ENCODE assay signal across 7 cellular contexts in the genomic region with DNA sequence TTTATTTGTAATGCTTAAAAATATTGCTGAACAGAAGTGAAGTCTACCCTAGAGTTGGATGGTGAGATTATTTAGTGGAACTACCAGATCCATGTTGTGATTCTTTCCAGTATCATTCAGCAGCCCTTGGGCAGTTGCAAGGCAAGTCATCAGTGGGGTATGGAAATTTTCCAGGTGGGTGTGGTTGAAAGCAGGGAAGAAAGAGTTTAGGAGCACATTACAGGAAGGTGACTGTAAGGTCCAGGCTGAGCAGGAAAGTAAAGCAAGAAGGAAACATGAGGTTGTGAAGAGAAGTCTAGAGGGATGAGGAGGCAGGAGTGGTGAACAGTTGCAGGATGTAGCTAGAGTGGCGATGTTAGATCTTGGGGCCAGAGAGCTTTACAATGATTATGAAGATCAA.
DNase-seq lines count a peak whose midpoint lies in the region; TF ChIP-seq lines count a peak whose summit lies in the region.
"Not testable (repeated sequence)": the region's sequence is repeated elsewhere in the genome, so short reads cannot be mapped to it uniquely, and the experiment has no call there.

No MANE protein-coding gene starts in this region.

- H3K79me2 ChIP-seq in mammary epithelial cell (ENCODE audit: insufficient read depth, low read length) = not testable (repeated sequence)

- H2AFZ ChIP-seq in mammary epithelial cell (ENCODE audit: low read depth, low read length) = not testable (repeated sequence)

- not testable (repeated sequence) for BruUV-seq in mammary epithelial cell (replicated peaks; lab: Mats Ljungman, UMichigan)

- H3K9ac ChIP-seq in mammary epithelial cell (ENCODE audit: insufficient read depth, low read length) = not testable (repeated sequence)

- H4K20me1 ChIP-seq in mammary epithelial cell (ENCODE audit: insufficient read depth, low read length) = not testable (repeated sequence)

- DNase-seq in EH (ENCODE audit: low read depth) (peak; percentile 16), GM04504 (ENCODE audit: low read depth) (peak; percentile 3), NCI-H226 (peak; percentile 57), mammary epithelial cell (peak; percentile 62), fibroblast of mammary gland (ENCODE audit: low read depth) (peak; percentile 4), kidney tubule cell (ENCODE audit: low spot score) (peak; percentile 4), stromal cell of bone marrow (ENCODE audit: low read depth) (peak; percentile 3)

- H3K27me3 ChIP-seq in mammary epithelial cell (ENCODE audit: insufficient read depth, low read length) = not testable (repeated sequence)

- intact Hi-C loops in mammary epithelial cell (cut with micrococcal nuclease) = not testable (repeated sequence)

- H3K4me1 ChIP-seq in mammary epithelial cell (ENCODE audit: insufficient read depth, low read length) = not testable (repeated sequence)

- TF ChIP-seq CTCF in mammary epithelial cell (conservative IDR thresholded peaks at IDR 0.05 in 1 of 2, IDR thresholded peaks at IDR 0.05 in 1 of 2; ENCODE audit: extremely low read depth in 1 of 2, insufficient read depth in 1 of 2, low read depth in 1 of 2, low read length in 2 of 2); fibroblast of mammary gland (conservative IDR thresholded peaks at IDR 0.05; ENCODE audit: control insufficient read depth, insufficient read depth, low read depth, low read length): not testable (repeated sequence)

- H3K4me3 ChIP-seq in mammary epithelial cell (replicated peaks in 1 of 3; ENCODE audit: insufficient read depth in 1 of 3, low read depth in 2 of 3, low read length in 3 of 3); fibroblast of mammary gland (ENCODE audit: control insufficient read depth, low read depth, low read length): not testable (repeated sequence)

- not testable (repeated sequence) for H3K9me3 ChIP-seq in mammary epithelial cell (replicated peaks; ENCODE audit: insufficient read depth, low read length)

- CTCF ChIA-PET in mammary epithelial cell (lab: Charles Lee; ENCODE audit: low non-redundant PET) = not testable (repeated sequence)

- in situ Hi-C loops in mammary epithelial cell (cut with MboI; ENCODE audit: low sequenced_read_pairs in 2 of 2) = not testable (repeated sequence)

- WGBS in mammary epithelial cell (ENCODE audit: low coverage, missing lambda C conversion rate) = 91% methylated on average over 1 of the region's 1 CpG

- not testable (repeated sequence) for H3K36me3 ChIP-seq in mammary epithelial cell (ENCODE audit: insufficient read depth, low read length)

- dilution Hi-C loops in mammary epithelial cell (cut with HindIII; ENCODE audit: low sequenced_read_pairs) = not testable (repeated sequence)

- H3K27ac ChIP-seq in mammary epithelial cell (ENCODE audit: insufficient read depth, low read depth, low read length) = not testable (repeated sequence)

- not testable (repeated sequence) for H3K4me2 ChIP-seq in mammary epithelial cell (ENCODE audit: insufficient read depth, low read depth, low read length)

Comparison
In these comparisons a context has a peak if more than half of its experiments do, and no peak if none do; other contexts are left out.
1. DNase-seq: peak in every context shown above with its lines; median percentile 62 in mammary epithelial cell; 57 in NCI-H226; 16 in EH; 4 in fibroblast of mammary gland; 4 in kidney tubule cell; 3 in GM04504; 3 in stromal cell of bone marrow.